Comparison of ENCODE assay signal across 2 cellular contexts in the genomic region with DNA sequence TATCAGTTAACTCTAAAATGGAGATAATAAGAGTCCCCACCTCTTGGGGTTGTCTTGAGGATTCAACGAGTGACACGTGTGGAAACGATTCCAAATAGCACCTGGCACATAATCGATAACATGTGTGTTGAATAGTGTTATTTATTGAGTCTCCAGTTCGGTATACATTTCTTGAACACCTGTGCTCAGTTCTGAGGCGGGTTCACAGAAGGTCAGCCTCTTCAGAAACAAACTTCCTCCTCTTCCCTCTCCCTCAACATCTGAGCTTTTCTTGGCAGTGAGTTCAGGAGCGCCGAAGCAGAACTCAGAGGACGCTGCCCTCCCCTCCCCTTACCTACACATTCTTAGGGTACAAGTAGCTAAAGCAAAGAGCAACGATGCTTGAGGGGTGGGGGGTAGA.
TF ChIP-seq lines count a peak whose summit lies in the region.

No MANE protein-coding gene starts in this region.

TF ChIP-seq in A549, 52 proteins besides CTCF, POLR2A, EP300 and RAD21 (continued from another document):
- TF ChIP-seq PBX3 (IDR thresholded peaks at IDR 0.05) (no peak), HOXA7 (CRISPR knock-in tag; IDR thresholded peaks at IDR 0.05) (no peak), RNF2 (IDR thresholded peaks at IDR 0.05; ENCODE audit: borderline replicate concordance, low read depth) (no peak), JUN (IDR thresholded peaks at IDR 0.05) (no peak)

TF ChIP-seq in HCT116, 20 proteins besides CTCF, POLR2A, EP300 and RAD21 (continued from another document):
- TF ChIP-seq MAX (IDR thresholded peaks at IDR 0.05) (no peak), ZFX (IDR thresholded peaks at IDR 0.05) (no peak), TCF7L2 (IDR thresholded peaks at IDR 0.05; ENCODE audit: borderline replicate concordance, extremely low read depth, insufficient read depth, insufficient read length) (no peak)
